ENCODE assay signal across 17 cellular contexts in the genomic region with DNA sequence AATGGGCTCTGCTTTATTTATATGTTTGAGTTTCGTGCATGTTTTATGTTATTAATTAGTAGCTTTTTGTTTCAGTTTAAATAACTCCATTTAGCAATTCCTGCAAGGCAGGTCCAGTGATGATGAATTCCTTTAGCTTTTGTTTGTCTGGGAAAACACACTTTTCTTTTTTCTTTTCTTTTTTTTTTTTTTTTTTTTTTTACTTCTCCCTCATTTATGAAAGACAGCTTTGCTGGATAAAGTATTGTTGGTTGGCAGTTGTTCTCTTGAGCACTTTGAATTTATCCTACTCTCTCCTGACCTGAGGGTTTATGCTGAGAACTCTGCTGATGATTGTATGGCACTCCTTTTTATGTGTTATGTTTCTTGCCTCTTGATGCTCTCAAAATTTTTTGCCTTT. TPM values are rescaled to one million over a fixed set of nuclear protein-coding genes. Genes with fewer than 3 reads are reported as not detected.
DNase-seq lines count a peak whose midpoint lies in the region; ATAC-seq and TF ChIP-seq lines count a peak whose summit lies in the region.
"Had no signal": no experiment of that assay in that cellular context is flagged by ENCODE, and none has a peak within 500 bp of the region (broad histone marks: within the 10 kb centered on the region; RNA-seq: fewer than 3 reads in every experiment).

No MANE protein-coding gene starts in this region.

- no peak for TF ChIP-seq CTCF in HEK293 (tag by site-specific recombination; IDR thresholded peaks at IDR 0.05)
- TF ChIP-seq CTCF in fibroblast of pulmonary artery (IDR thresholded peaks at IDR 0.05; ENCODE audit: low read length, missing control alignments), result no peak
- TF ChIP-seq CTCF in Peyer's patch (IDR thresholded peaks at IDR 0.05), result no peak

- DNase-seq in A172 (ENCODE audit: low spot score) (peak; percentile 4), adipocyte (ENCODE audit: low read depth) (no peak), fibroblast of pulmonary artery (ENCODE audit: low read depth) (peak; percentile 25), Peyer's patch (no peak), NOMO-1 treated with DMSO at 0.1 percent for 48 hours (lab: John Stamatoyannopoulos, UW; ENCODE audit: unreplicated experiment) (no peak), DMS79 (lab: John Stamatoyannopoulos, UW) (no peak)
- DNase-seq: AML-193; CD4-positive, alpha-beta T cell; NCI-H187 treated with DMSO at 0.1 percent for 48 hours; NCI-H2171; NCI-H82; SW 1271 had no signal

- H3K27me3 ChIP-seq in adipocyte (replicated peaks; ENCODE audit: control insufficient read depth, insufficient read depth, low read length) (no peaks in the 10 kb centered on the region), Peyer's patch (no peaks in the 10 kb centered on the region)
- H3K27me3 ChIP-seq: SJSA1 had no signal

- no peak overlapping the region for H3K4me3 ChIP-seq in HEK293 (ENCODE audit: low read depth, low read length)
- H3K4me3 ChIP-seq in adipocyte (ENCODE audit: low read length), result peak overlapping the region; percentile 6
- H3K4me3 ChIP-seq in fibroblast of pulmonary artery (replicated peaks; ENCODE audit: low read depth, low read length), result no peak overlapping the region
- no peak overlapping the region for H3K4me3 ChIP-seq in Peyer's patch
- H3K4me3 ChIP-seq: SJSA1 had no signal

- H3K9me3 ChIP-seq in HEK293 (ENCODE audit: control insufficient read depth, insufficient read depth, low read depth, low read length), result no peaks in the 10 kb centered on the region; the same call in none of the 2 replicates
- H3K9me3 ChIP-seq in adipocyte (ENCODE audit: control insufficient read depth, low read length), result peaks cover 38% of the 10 kb centered on the region
- H3K9me3 ChIP-seq in Peyer's patch, result peaks cover 0 to 42% (median 0%) of the 10 kb centered on the region in 4 donors

- POLR2A ChIA-PET in HEK293 (lab: Yijun Ruan, JAX), result interaction anchor here (0.7 kb wide), 1 partner anchor 922 kb away, joined by 5 read pairs; no protein-coding TSS in a partner anchor

- CTCF ChIA-PET in HEK293 (lab: Yijun Ruan, JAX), result interaction anchor here (1.3 kb wide), 1 partner anchor 154 kb away, joined by 5 read pairs; no protein-coding TSS in a partner anchor

- H3K4me1 ChIP-seq in HEK293 (ENCODE audit: control insufficient read depth, insufficient read depth, low read length) (no peaks in the 10 kb centered on the region), adipocyte (ENCODE audit: control insufficient read depth, insufficient read depth, low read length) (no peaks in the 10 kb centered on the region), Peyer's patch (no peaks in the 10 kb centered on the region)
- H3K4me1 ChIP-seq: SJSA1 had no signal

- ATAC-seq in GM21619 (IDR thresholded peaks at IDR 0.05; ENCODE audit: unreplicated experiment), result no peak
- ATAC-seq: HCT116 had no signal

- H3K36me3 ChIP-seq in HEK293 (ENCODE audit: control insufficient read depth in 2 of 2, insufficient read depth in 1 of 2, low read length in 2 of 2), result peaks cover 13 to 38% of the 10 kb centered on the region in 2 experiments; a peak in 2 of 3 replicates
- H3K36me3 ChIP-seq in adipocyte (ENCODE audit: control insufficient read depth, insufficient read depth, low read length, severe bottlenecking), result peaks cover 46% of the 10 kb centered on the region
- H3K36me3 ChIP-seq in Peyer's patch, result peaks cover 0 to 42% (median 0%) of the 10 kb centered on the region in 3 donors

- no peak overlapping the region for H3K27ac ChIP-seq in HEK293 (ENCODE audit: extremely low read depth, low read depth, low read length)
- H3K27ac ChIP-seq in Peyer's patch, result no peak overlapping the region
- H3K27ac ChIP-seq: RWPE1, SJSA1 had no signal

- no peak for TF ChIP-seq POLR2A in Peyer's patch (IDR thresholded peaks at IDR 0.05)

- H3K9ac ChIP-seq in adipocyte (ENCODE audit: low read length), result no peak overlapping the region

TF ChIP-seq in HEK293, 187 proteins besides CTCF, POLR2A, EP300 and RAD21:
- TF ChIP-seq TRIM28 (IDR thresholded peaks at IDR 0.05; ENCODE audit: borderline replicate concordance, low read length) (peak; percentile 72), BCL11B (tag by site-specific recombination; IDR thresholded peaks at IDR 0.05; ENCODE audit: low read depth) (no peak), ZNF558 (tag by site-specific recombination; IDR thresholded peaks at IDR 0.05) (no peak), ZNF561 (tag by site-specific recombination; IDR thresholded peaks at IDR 0.05; ENCODE audit: borderline replicate concordance) (no peak), ZBTB17 (tag by site-specific recombination; IDR thresholded peaks at IDR 0.05) (no peak), ZNF777 (tag by site-specific recombination; IDR thresholded peaks at IDR 0.05; ENCODE audit: borderline replicate concordance) (no peak), ZNF138 (tag by site-specific recombination; IDR thresholded peaks at IDR 0.05; ENCODE audit: borderline replicate concordance) (no peak), ZNF202 (tag by site-specific recombination; IDR thresholded peaks at IDR 0.05; ENCODE audit: borderline replicate concordance) (no peak), OSR2 (tag by site-specific recombination; IDR thresholded peaks at IDR 0.05) (no peak), SP3 (tag by site-specific recombination; IDR thresholded peaks at IDR 0.05) (no peak), RBAK (tag by site-specific recombination; IDR thresholded peaks at IDR 0.05) (no peak), SETDB1 (IDR thresholded peaks at IDR 0.05; ENCODE audit: insufficient read length, low read length) (peak; percentile 98), ZNF544 (tag by site-specific recombination; IDR thresholded peaks at IDR 0.05) (no peak), ZSCAN16 (tag by site-specific recombination; IDR thresholded peaks at IDR 0.05) (no peak), ZNF701 (tag by site-specific recombination; IDR thresholded peaks at IDR 0.05) (no peak), ZNF48 (tag by site-specific recombination; IDR thresholded peaks at IDR 0.05) (no peak)

RNA-seq across cellular contexts. Expression of gene TMEM39A, which starts 35.7 kb away (rescaled TPM):
- total RNA-seq in A172 (2014; rRNA removed; shearing (Covaris generic)), result 30.4 and 32.6 TPM in 2 replicates
- 10 to 100 TPM; 14.0 to 34.4 (median 25.0) TPM for total RNA-seq in Peyer's patch

RNA-seq across cellular contexts. Expression of gene POGLUT1, which starts 41.1 kb away (rescaled TPM):
- 15.7 and 18.9 TPM in 2 replicates for total RNA-seq in A172 (2014; rRNA removed; shearing (Covaris generic))
- total RNA-seq in Peyer's patch, result 10 to 100 TPM; 10.7 to 21.2 (median 15.9) TPM

Comparison
In these comparisons a context has a peak if more than half of its experiments do, and no peak if none do; other contexts are left out.
1. DNase-seq: peak in A172 (single experiment) and fibroblast of pulmonary artery (single experiment); none in adipocyte (single experiment), Peyer's patch (0 of 3), NOMO-1 treated with DMSO at 0.1 percent for 48 hours (single experiment) and DMS79 (single experiment).